In the genomic region with DNA sequence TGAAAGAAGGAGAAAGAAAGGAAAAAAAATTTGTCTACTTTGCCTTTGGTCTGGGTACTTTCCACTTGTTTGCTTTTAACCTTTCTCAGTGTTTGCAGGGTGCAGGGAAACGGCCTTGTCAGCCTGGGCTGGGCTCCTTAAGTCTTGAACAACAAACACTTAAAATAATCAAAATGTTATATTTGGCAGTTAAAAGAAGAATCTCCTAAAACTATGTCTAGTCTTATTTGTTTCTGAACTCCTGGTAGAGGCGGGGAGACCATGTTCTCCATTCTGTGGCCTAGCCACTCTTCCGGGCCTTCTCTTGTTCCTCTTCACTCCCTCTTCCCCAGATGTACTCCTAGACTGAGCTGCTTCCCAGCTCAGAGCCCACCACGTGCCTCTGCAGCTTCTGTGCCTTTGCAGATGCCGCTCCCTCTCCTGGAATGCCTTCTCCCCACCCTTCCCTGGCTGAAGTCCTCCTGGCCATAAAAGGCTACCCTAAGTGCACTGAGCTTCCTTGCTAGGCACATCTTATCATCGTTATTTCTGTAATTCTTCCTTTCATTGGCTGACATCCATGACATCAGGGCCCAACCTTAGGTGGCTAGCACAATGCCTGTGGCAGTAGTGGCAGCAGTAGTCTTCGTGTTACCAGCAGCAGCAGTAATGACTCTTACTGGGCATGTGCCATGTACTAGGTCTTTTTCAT, we compare ENCODE assay signal across 9 cellular contexts.
DNase-seq lines count a peak whose midpoint lies in the region; ATAC-seq and TF ChIP-seq lines count a peak whose summit lies in the region.
"Had no signal": no experiment of that assay in that cellular context is flagged by ENCODE, and none has a peak within 500 bp of the region (broad histone marks: within the 10 kb centered on the region; RNA-seq: fewer than 3 reads in every experiment).

No MANE protein-coding gene starts in this region.

- no peak for TF ChIP-seq POLR2A in erythroblast (IDR thresholded peaks at IDR 0.05; ENCODE audit: low read length)

- H3K27ac Mint-ChIP-seq in naive B cell: peak overlapping the region; percentile 85 to 97 (median 94)

- H3K27me3 ChIP-seq in Loucy (ENCODE audit: insufficient read depth, low read length, poor library complexity, severe bottlenecking): no peaks in the 10 kb centered on the region

- H3K36me3 ChIP-seq in Loucy (ENCODE audit: insufficient read depth, low read length): no peaks in the 10 kb centered on the region

- H3K79me2 ChIP-seq in Loucy (ENCODE audit: insufficient read depth, low read length): no peaks in the 10 kb centered on the region

- H3K4me3 Mint-ChIP-seq in naive B cell: peak overlapping the region in 7 of 8 donors; percentile 24 to 80 (median 49)

- H3K9me3 Mint-ChIP-seq in naive B cell: peaks cover 0 to 2% (median 0%) of the 10 kb centered on the region in 7 donors

- no peak for TF ChIP-seq CTCF in Loucy (conservative IDR thresholded peaks at IDR 0.05; ENCODE audit: low read length)

- no peaks in the 10 kb centered on the region for H4K20me1 ChIP-seq in Loucy (ENCODE audit: insufficient read depth, low read length, poor library complexity, severe bottlenecking)

- peak overlapping the region; percentile 33 for H3K9ac ChIP-seq in Loucy (ENCODE audit: low read depth, low read length, poor library complexity, severe bottlenecking)

- no peaks in the 10 kb centered on the region for H3K9me3 ChIP-seq in Loucy (ENCODE audit: insufficient read depth, low read depth, low read length)

- peak overlapping the region; percentile 7; the same call in 1 of the 2 replicates for H2AFZ ChIP-seq in Loucy (ENCODE audit: low read length)

- DNase-seq in AG08395 (ENCODE audit: low spot score): peak; percentile 31
- DNase-seq in erythroblast (lab: John Stamatoyannopoulos, UW): peak; percentile 14 to 27
- no peak for DNase-seq in naive B cell
- DNase-seq in T-helper 2 cell: no peak
- no peak for DNase-seq in middle frontal gyrus (ENCODE audit: extremely low spot score, low spot score)
- DNase-seq in amniotic stem cell (lab: John Stamatoyannopoulos, UW): no peak
- no peak for DNase-seq in SK-N-DZ (ENCODE audit: low spot score)
- DNase-seq: DND-41 had no signal

- H3K36me3 Mint-ChIP-seq in naive B cell: peaks cover 7 to 11% of the 10 kb centered on the region in 2 donors

- peak; percentile 17 to 18 for ATAC-seq in naive B cell (ENCODE audit: low read depth in 2 of 2)

- H3K4me1 ChIP-seq in Loucy (ENCODE audit: insufficient read depth, low read length, poor library complexity, severe bottlenecking): peaks cover 57% of the 10 kb centered on the region

- peaks cover 55 to 70% (median 66%) of the 10 kb centered on the region in 3 donors for H3K4me1 Mint-ChIP-seq in naive B cell

- H3K4me3 ChIP-seq in Loucy (ENCODE audit: low read length, poor library complexity, severe bottlenecking): no peak overlapping the region

- no peaks in the 10 kb centered on the region for H3K27me3 Mint-ChIP-seq in naive B cell

- no peak overlapping the region for H3K4me2 ChIP-seq in Loucy (ENCODE audit: low read depth, low read length, poor library complexity, severe bottlenecking)

- no peaks in the 10 kb centered on the region for H3K9me2 ChIP-seq in Loucy (replicated peaks; ENCODE audit: low read depth, low read length)

- no peaks in the 10 kb centered on the region for H3F3A ChIP-seq in Loucy (ENCODE audit: low read depth)

Comparison
In these comparisons a context has a peak if more than half of its experiments do, and no peak if none do; other contexts are left out.
1. DNase-seq: peak in AG08395 (single experiment) and erythroblast (2 of 2); none in naive B cell (single experiment), T-helper 2 cell (0 of 5), middle frontal gyrus (single experiment), amniotic stem cell (single experiment) and SK-N-DZ (single experiment).